24 cellular contexts compared by ENCODE assay signal in genomic region chr1:175701590-175701989, GRCh38. TPM values are rescaled to one million over a fixed set of nuclear protein-coding genes. Genes with fewer than 3 reads are reported as not detected.
DNase-seq lines count a peak whose midpoint lies in the region; ATAC-seq, FAIRE-seq and TF ChIP-seq lines count a peak whose summit lies in the region.
"Had no signal": no experiment of that assay in that cellular context is flagged by ENCODE, and none has a peak within 500 bp of the region (broad histone marks: within the 10 kb centered on the region; RNA-seq: fewer than 3 reads in every experiment).

No MANE protein-coding gene starts in this region.

- no peaks in the 10 kb centered on the region for H3K9me3 ChIP-seq in BE2C
- H3K9me3 ChIP-seq: BLaER1 treated with 17β-estradiol and CSF1 and Interleukin-3, amounts not matched to agents 10 nM and 100 nM had no signal

- H3K27me3 Mint-ChIP-seq in GM23338 (ENCODE audit: insufficient read depth, low read depth, poor library complexity) = peaks cover 3% of the 10 kb centered on the region
- H3K27me3 Mint-ChIP-seq in WTC11 (ENCODE audit: low read depth) = peaks cover 8% of the 10 kb centered on the region

- TF ChIP-seq POLR2A in H54 (IDR thresholded peaks at IDR 0.05; ENCODE audit: low read depth, low read length) = no peak

- H3K27me3 ChIP-seq in GM23338 (ENCODE audit: insufficient read depth) = no peaks in the 10 kb centered on the region
- peaks cover 3% of the 10 kb centered on the region; the same call in 1 of the 2 replicates for H3K27me3 ChIP-seq in BE2C
- H3K27me3 ChIP-seq: BLaER1 treated with 17β-estradiol and CSF1 and Interleukin-3, amounts not matched to agents 10 nM and 100 nM had no signal

- H3K27ac Mint-ChIP-seq in GM23338 (no peak overlapping the region), WTC11 (no peak overlapping the region)
- H3K27ac Mint-ChIP-seq: B cell; CD14-positive monocyte; CD4-positive, alpha-beta T cell; CD8-positive, alpha-beta memory T cell had no signal

- H3K36me3 ChIP-seq in GM23338 (ENCODE audit: insufficient read depth) = no peaks in the 10 kb centered on the region
- H3K36me3 ChIP-seq in BE2C = no peaks in the 10 kb centered on the region
- H3K36me3 ChIP-seq: BLaER1 treated with 17β-estradiol and CSF1 and Interleukin-3, amounts not matched to agents 10 nM and 100 nM had no signal

- H4K20me1 ChIP-seq in GM23338 (replicated peaks; ENCODE audit: insufficient read depth) = no peaks in the 10 kb centered on the region
- H4K20me1 ChIP-seq: BLaER1 treated with 17β-estradiol and CSF1 and Interleukin-3, amounts not matched to agents 10 nM and 100 nM had no signal

- no peak overlapping the region for H3K27ac ChIP-seq in GM23338 (ENCODE audit: low read depth)
- H3K27ac ChIP-seq: 22Rv1; BLaER1 treated with 17β-estradiol and CSF1 and Interleukin-3, amounts not matched to agents 10 nM and 100 nM; GM23248 had no signal

- peak overlapping the region; percentile 44 for H3K4me2 ChIP-seq in GM23338
- H3K4me2 ChIP-seq: BLaER1 treated with 17β-estradiol and CSF1 and Interleukin-3, amounts not matched to agents 10 nM and 100 nM had no signal

- H3K36me3 Mint-ChIP-seq in GM23338 (ENCODE audit: low read depth) = no peaks in the 10 kb centered on the region
- H3K36me3 Mint-ChIP-seq in WTC11 = no peaks in the 10 kb centered on the region
- H3K36me3 Mint-ChIP-seq: CD14-positive monocyte; CD8-positive, alpha-beta memory T cell had no signal

- H3K4me3 Mint-ChIP-seq in GM23338 (peak overlapping the region; percentile 23; the same call in 2 of the 3 replicates), WTC11 (no peak overlapping the region)
- H3K4me3 Mint-ChIP-seq: B cell; CD14-positive monocyte; CD4-positive, alpha-beta T cell; CD8-positive, alpha-beta memory T cell had no signal

- H3F3A ChIP-seq in GM23338 (replicated peaks; ENCODE audit: low read depth) = no peaks in the 10 kb centered on the region

- CTCF ChIA-PET in WTC11 (lab: Charles Lee) = interaction anchor here (0.6 to 1.2 kb wide), 2 partner anchors 40 to 55 kb away, joined by 4 to 5 read pairs; no protein-coding TSS in a partner anchor

- no peaks in the 10 kb centered on the region for H3K79me2 ChIP-seq in GM23338 (replicated peaks; ENCODE audit: insufficient read depth)

- DNase-seq in GM23338 (ENCODE audit: low spot score) (peak; percentile 15), WTC11 (ENCODE audit: low spot score) (no peak), iPS DF 19.7 (ENCODE audit: low read depth, low spot score) (peak; percentile 5), BE2C (no peak), KBM-7 (no peak), H54 (ENCODE audit: insufficient read length, low spot score) (no peak)
- DNase-seq: CD4-positive, alpha-beta T cell; CD8-positive, alpha-beta memory T cell; DMS 273 treated with DMSO at 0.1 percent for 48 hours; DMS79; EL; GDM1; GM23248; H7; HCEC 1CT had no signal

- POLR2A ChIA-PET in WTC11 (lab: Charles Lee) = no interaction called here

- no peak for FAIRE-seq in H54 (lab: Jason Lieb, UNC)
- FAIRE-seq: A204.1, D721Med, GM12878, GM19239 had no signal

- in situ Hi-C loops in KBM-7 (cut with MboI; ENCODE audit: low pct_unique_long_range_greater_than_20kb, low sequenced_read_pairs) = no loop called here

- H3K4me3 ChIP-seq in GM23338 = no peak overlapping the region; the same call in 1 of the 2 replicates
- H3K4me3 ChIP-seq in BE2C (ENCODE audit: low read depth, low read length) = no peak overlapping the region
- H3K4me3 ChIP-seq: BLaER1 treated with 17β-estradiol and CSF1 and Interleukin-3, amounts not matched to agents 10 nM and 100 nM; GM12878; GM23248 had no signal

- H3K4me1 ChIP-seq in GM23338 (ENCODE audit: insufficient read depth) = peaks cover 39% of the 10 kb centered on the region
- H3K4me1 ChIP-seq in BE2C = no peaks in the 10 kb centered on the region
- H3K4me1 ChIP-seq: BLaER1 treated with 17β-estradiol and CSF1 and Interleukin-3, amounts not matched to agents 10 nM and 100 nM had no signal

- H3K9me2 ChIP-seq in GM23338 (ENCODE audit: insufficient read depth) = peaks cover 4% of the 10 kb centered on the region

- H3K4me1 Mint-ChIP-seq in GM23338 = peaks cover 38% of the 10 kb centered on the region
- H3K4me1 Mint-ChIP-seq in WTC11 = peaks cover 40% of the 10 kb centered on the region
- H3K4me1 Mint-ChIP-seq: B cell; CD14-positive monocyte; CD8-positive, alpha-beta memory T cell had no signal

- no peaks in the 10 kb centered on the region for H3K9me3 Mint-ChIP-seq in GM23338
- no peaks in the 10 kb centered on the region for H3K9me3 Mint-ChIP-seq in WTC11
- H3K9me3 Mint-ChIP-seq: CD4-positive, alpha-beta T cell; CD8-positive, alpha-beta memory T cell had no signal

- no peak for TF ChIP-seq CTCF in GM23338 (conservative IDR thresholded peaks at IDR 0.05; ENCODE audit: low read depth in 2 of 2)
- no peak for TF ChIP-seq CTCF in WTC11 (IDR thresholded peaks at IDR 0.05)
- no peak for TF ChIP-seq CTCF in BE2C (IDR thresholded peaks at IDR 0.05; ENCODE audit: low read depth, low read length)

- ATAC-seq in GM23338 = peak; percentile 70
- peak; percentile 69 for ATAC-seq in WTC11
- ATAC-seq: GM12878 had no signal

- H2AFZ ChIP-seq in GM23338 = no peak overlapping the region
- H2AFZ ChIP-seq: GM23248 had no signal

TF ChIP-seq in GM23338, 12 proteins besides CTCF, POLR2A, EP300 and RAD21 (continues in another document):
- no peak for TF ChIP-seq REST (IDR thresholded peaks at IDR 0.05; ENCODE audit: unreplicated experiment)

TF ChIP-seq in WTC11, 78 proteins besides CTCF, POLR2A, EP300 and RAD21:
- TF ChIP-seq PRRX2 (CRISPR knock-in tag; IDR thresholded peaks at IDR 0.05) (no peak), USF1 (CRISPR knock-in tag; IDR thresholded peaks at IDR 0.05) (no peak), CREM (CRISPR knock-in tag; IDR thresholded peaks at IDR 0.05) (no peak), E2F1 (CRISPR knock-in tag; IDR thresholded peaks at IDR 0.05) (no peak), ELF4 (CRISPR knock-in tag; IDR thresholded peaks at IDR 0.05; ENCODE audit: low read depth) (no peak)

RNA-seq across cellular contexts. Expression of gene TNR, which starts 41.8 kb away (rescaled TPM):
- total RNA-seq in GM23338 (2014; rRNA removed; shearing (Covaris generic)) = not detected in 2 replicates
- not detected in 2 replicates for polyA plus RNA-seq in GM23338 (2016; fragmentation: Nextera tagmentation; extraction: Ambion mirVana)
- total RNA-seq in WTC11 (2021) = 0.02 TPM in 2 of 3 replicates, not detected in the other
- not detected for polyA plus RNA-seq in BE2C (2012; ENCODE audit: insufficient read depth, insufficient read length, low read depth)
- total RNA-seq: CD4-positive, alpha-beta T cell; CD8-positive, alpha-beta memory T cell; GM23248; H7 had no signal
- polyA plus RNA-seq: AG04450; CD14-positive monocyte; CD8-positive, alpha-beta memory T cell; GM23248 had no signal

Comparison
In these comparisons a context has a peak if more than half of its experiments do, and no peak if none do; other contexts are left out.
1. DNase-seq: peak in GM23338 (single experiment) and iPS DF 19.7 (single experiment); none in WTC11 (single experiment), BE2C (single experiment), KBM-7 (single experiment) and H54 (single experiment).